In genomic region chr11:10326080-10326964, GRCh38 we compare ENCODE assay signal across 11 cellular contexts. TPM values are rescaled to one million over a fixed set of nuclear protein-coding genes. Genes with fewer than 3 reads are reported as not detected.
DNase-seq lines count a peak whose midpoint lies in the region; FAIRE-seq and TF ChIP-seq lines count a peak whose summit lies in the region.
"Had no signal": no experiment of that assay in that cellular context is flagged by ENCODE, and none has a peak within 500 bp of the region (broad histone marks: within the 10 kb centered on the region; RNA-seq: fewer than 3 reads in every experiment).

No MANE protein-coding gene starts in this region.

- no peak overlapping the region for H2AK5ac ChIP-seq in H1 (ENCODE audit: low read depth, low read length)
- H2AK5ac ChIP-seq in mesenchymal stem cell (ENCODE audit: low read length, severe bottlenecking) = peak overlapping the region; percentile 76

- H3K27me3 ChIP-seq in H1 (replicated peaks in 1 of 4; ENCODE audit: control insufficient read depth in 3 of 4, extremely low read depth in 1 of 4, insufficient read depth in 3 of 4, low read length in 3 of 4) (no peaks in the 10 kb centered on the region), mesenchymal stem cell (ENCODE audit: control insufficient read depth in 1 of 2, insufficient read depth in 1 of 2, low read length in 2 of 2) (no peaks in the 10 kb centered on the region), transverse colon (no peaks in the 10 kb centered on the region)
- H3K27me3 ChIP-seq: dorsolateral prefrontal cortex, spleen had no signal

- H3K9me3 ChIP-seq in H1 (ENCODE audit: insufficient read depth in 2 of 2, low read depth in 1 of 2, low read length in 1 of 2) (no peaks in the 10 kb centered on the region), mesenchymal stem cell (ENCODE audit: control insufficient read depth, low read length) (no peaks in the 10 kb centered on the region), transverse colon (no peaks in the 10 kb centered on the region)
- H3K9me3 ChIP-seq: spleen had no signal

- H3K23ac ChIP-seq in H1 (ENCODE audit: insufficient read length) = no peak overlapping the region
- H3K23ac ChIP-seq in mesenchymal stem cell (ENCODE audit: low read length in 2 of 2) = no peak overlapping the region

- H3K4me3 ChIP-seq in H1 (ENCODE audit: extremely low read depth in 1 of 4, insufficient read depth in 2 of 4, low read depth in 3 of 4, low read length in 4 of 4) (no peak overlapping the region), mesenchymal stem cell (ENCODE audit: insufficient read depth in 1 of 2, low read depth in 1 of 2, low read length in 2 of 2) (no peak overlapping the region), transverse colon (no peak overlapping the region)
- H3K4me3 ChIP-seq: dorsolateral prefrontal cortex, spleen had no signal

- H2BK5ac ChIP-seq in H1 (ENCODE audit: low read depth, low read length) (peak overlapping the region; percentile 37; the same call in 1 of the 2 replicates), mesenchymal stem cell (ENCODE audit: low read depth, low read length, poor library complexity, severe bottlenecking) (peak overlapping the region; percentile 20)

- H3K36me3 ChIP-seq in H1 (ENCODE audit: control insufficient read depth in 2 of 4, insufficient read depth in 4 of 4, low read length in 3 of 4) (no peaks in the 10 kb centered on the region), mesenchymal stem cell (ENCODE audit: control insufficient read depth in 1 of 2, insufficient read depth in 2 of 2, low read depth in 1 of 2, low read length in 2 of 2) (no peaks in the 10 kb centered on the region), transverse colon (no peaks in the 10 kb centered on the region)
- H3K36me3 ChIP-seq: spleen had no signal

- H3K14ac ChIP-seq in H1 (ENCODE audit: insufficient read length) (no peak overlapping the region), mesenchymal stem cell (ENCODE audit: low read length in 2 of 2) (peak overlapping the region in 1 of 2 experiments; percentile 83)

- TF ChIP-seq EP300 in H1 (IDR thresholded peaks at IDR 0.05; ENCODE audit: borderline replicate concordance in 1 of 2, low read depth in 2 of 2, low read length in 2 of 2) (no peak), transverse colon (IDR thresholded peaks at IDR 0.05; ENCODE audit: low read depth) (no peak)

- no peak overlapping the region for H3K56ac ChIP-seq in H1 (replicated peaks; ENCODE audit: insufficient read length, low read depth, low read length)

- H3K79me1 ChIP-seq in H1 (ENCODE audit: low read depth, low read length) (no peaks in the 10 kb centered on the region), mesenchymal stem cell (replicated peaks; ENCODE audit: low read length, poor library complexity, severe bottlenecking) (no peaks in the 10 kb centered on the region)

- peak overlapping the region; percentile 38 for H2BK120ac ChIP-seq in H1 (replicated peaks; ENCODE audit: low read depth, low read length)
- H2BK120ac ChIP-seq in mesenchymal stem cell (ENCODE audit: low read depth, low read length) = no peak overlapping the region

- H4K91ac ChIP-seq in H1 (replicated peaks; ENCODE audit: insufficient read length, low read length) (peak overlapping the region; percentile 11), mesenchymal stem cell (ENCODE audit: low read length) (peak overlapping the region; percentile 54)

- DNase-seq in M059J (ENCODE audit: low read depth) = peak; percentile 44
- no peak for DNase-seq in H1 (ENCODE audit: low read depth in 1 of 2, low spot score in 2 of 2)
- DNase-seq in mesenchymal stem cell = no peak
- peak; percentile 77 for DNase-seq in transverse colon
- DNase-seq in NOMO-1 treated with dmso at 0.1 percent for 144 hours (lab: John Stamatoyannopoulos, UW; ENCODE audit: unreplicated experiment) = no peak
- DNase-seq in activated CD4-positive, alpha-beta T cell treated with anti-CD3 and anti-CD28 coated beads, Interleukin-2, amount 50 U/mL, for 48 hours = no peak
- DNase-seq in DMS 273 (lab: John Stamatoyannopoulos, UW; ENCODE audit: unreplicated experiment) = no peak
- DNase-seq: activated T-cell treated with anti-CD3 and anti-CD28 coated beads, Interleukin-2, amount 50 U/mL, for 4 hours; dorsolateral prefrontal cortex; NCI-H524; spleen had no signal

- H3K4me1 ChIP-seq in H1 (replicated peaks in 1 of 4; ENCODE audit: control insufficient read depth in 3 of 4, insufficient read depth in 4 of 4, low read length in 3 of 4) (peaks cover 3 to 15% (median 8%) of the 10 kb centered on the region in 4 experiments; a peak in 5 of 7 replicates), mesenchymal stem cell (ENCODE audit: control insufficient read depth, insufficient read depth, low read depth, low read length) (peaks cover 8% of the 10 kb centered on the region), transverse colon (peaks cover 14 to 62% (median 39%) of the 10 kb centered on the region in 4 donors)

- no peak overlapping the region for H4K5ac ChIP-seq in H1 (ENCODE audit: insufficient read length, low read depth, low read length)

- H3K9ac ChIP-seq in H1 (replicated peaks in 1 of 4; ENCODE audit: extremely low read depth in 1 of 4, low read depth in 3 of 4, low read length in 3 of 4) (no peak overlapping the region), mesenchymal stem cell (ENCODE audit: low read length) (peak overlapping the region; percentile 88)

- H4K8ac ChIP-seq in H1 (ENCODE audit: extremely low read depth, insufficient read depth, low read length) = no peak overlapping the region
- H4K8ac ChIP-seq in mesenchymal stem cell (ENCODE audit: low read length) = no peak overlapping the region

- H2AFZ ChIP-seq in H1 (ENCODE audit: low read length) = no peak overlapping the region
- no peak overlapping the region for H2AFZ ChIP-seq in mesenchymal stem cell (ENCODE audit: low read depth, low read length)

- in situ Hi-C loops in transverse colon (cut with MboI; ENCODE audit: low pct_ligation_motif_present in 1 of 4, low pct_unique_long_range_greater_than_20kb in 1 of 4, low sequenced_read_pairs in 3 of 4) = loop anchor here in 1 of 4 donors (10.0 kb wide), 1 partner anchor 572 kb away; no protein-coding TSS in a partner anchor

- CTCF ChIA-PET in H1 (lab: Charles Lee; ENCODE audit: partially characterized antibody) = interaction anchor here (0.9 to 3.7 kb wide), 11 partner anchors 8 to 568 kb away, joined by 3 to 20 read pairs (median 3); no protein-coding TSS in a partner anchor

- WGBS in H1 (ENCODE audit: extremely low coverage in 1 of 2, insufficient coverage in 1 of 2, insufficient read length in 1 of 2, insufficient replicate concordance in 2 of 2, low coverage in 1 of 2, low lambda C conversion rate in 2 of 2, missing lambda C conversion rate in 1 of 2), 2 experiments = 82% methylated on average over 2 of the region's 2 CpGs; no CpG with 5 or more reads in 1 of the 2 experiments
- WGBS in mesenchymal stem cell = 78% methylated on average over 2 of the region's 2 CpGs
- WGBS in transverse colon (ENCODE audit: low coverage in 1 of 2), 2 donors = 31% methylated on average over 2 of the region's 2 CpGs; no CpG with 5 or more reads in 1 of the 2 donors

- FAIRE-seq in H1 (lab: Jason Lieb, UNC) = no peak

- no peak overlapping the region for H3K27ac ChIP-seq in H1 (ENCODE audit: low read depth, low read length)
- peak overlapping the region; percentile 22 for H3K27ac ChIP-seq in mesenchymal stem cell (ENCODE audit: low read length, poor library complexity, severe bottlenecking)
- H3K27ac ChIP-seq in transverse colon = peak overlapping the region; percentile 69 to 81 (median 74)
- H3K27ac ChIP-seq: spleen had no signal

- H2BK15ac ChIP-seq in H1 (ENCODE audit: low read length) (no peak overlapping the region; the same call in 1 of the 2 replicates), mesenchymal stem cell (ENCODE audit: low read depth, poor library complexity, severe bottlenecking) (peak overlapping the region; percentile 26)

- intact Hi-C loops in transverse colon (cut with DNase I; ENCODE audit: low total_unique reads) = no loop called here

- no peaks in the 10 kb centered on the region for H3K23me2 ChIP-seq in H1 (ENCODE audit: low read depth, low read length)

- TF ChIP-seq CTCF in H1 (IDR thresholded peaks at IDR 0.05; ENCODE audit: control extremely low read depth in 1 of 3, insufficient read depth in 1 of 3, low read depth in 1 of 3, low read length in 3 of 3) = no peak
- no peak for TF ChIP-seq CTCF in transverse colon (IDR thresholded peaks at IDR 0.05)

- H4K20me1 ChIP-seq in H1 (replicated peaks in 1 of 2; ENCODE audit: control insufficient read depth in 1 of 2, insufficient read depth in 2 of 2, low read length in 2 of 2) = no peaks in the 10 kb centered on the region

- H2BK12ac ChIP-seq in H1 (ENCODE audit: low read depth, low read length) (peak overlapping the region; percentile 54; the same call in 1 of the 2 replicates), mesenchymal stem cell (ENCODE audit: low read length in 2 of 2) (peak overlapping the region; percentile 93 to 98)

- POLR2A ChIA-PET in H1 (lab: Charles Lee; ENCODE audit: partially characterized antibody) = interaction anchor here (1.3 to 2.3 kb wide), 4 partner anchors 19 to 26 kb away, joined by 3 to 8 read pairs (median 6); partner anchors contain the start of gene ADM

- TF ChIP-seq POLR2A in H1 (IDR thresholded peaks at IDR 0.05; ENCODE audit: control extremely low read depth in 1 of 2, low read depth in 2 of 2, low read length in 2 of 2) (no peak), transverse colon (IDR thresholded peaks at IDR 0.05) (no peak)

- TF ChIP-seq RAD21 in H1 (IDR thresholded peaks at IDR 0.05 in 1 of 2, conservative IDR thresholded peaks at IDR 0.05 in 1 of 2; ENCODE audit: low read depth in 2 of 2, low read length in 2 of 2) = no peak

- H3K18ac ChIP-seq in H1 (ENCODE audit: extremely low read depth, low read length) = peak overlapping the region; percentile 29
- peak overlapping the region; percentile 89 to 96 for H3K18ac ChIP-seq in mesenchymal stem cell (ENCODE audit: low read depth in 1 of 2, low read length in 2 of 2)

- no peaks in the 10 kb centered on the region for H3K79me2 ChIP-seq in H1 (ENCODE audit: control insufficient read depth in 1 of 2, insufficient read depth in 2 of 2, low read length in 2 of 2)

- H3K4me2 ChIP-seq in H1 (ENCODE audit: insufficient read depth in 1 of 2, low read depth in 2 of 2, low read length in 2 of 2) (no peak overlapping the region), mesenchymal stem cell (ENCODE audit: low read length, poor library complexity, severe bottlenecking) (no peak overlapping the region)

- peak overlapping the region; percentile 82 for H2BK20ac ChIP-seq in H1 (ENCODE audit: low read length)

- peak overlapping the region; percentile 63 for H3K4ac ChIP-seq in H1 (replicated peaks; ENCODE audit: insufficient read length, low read depth, low read length)
- H3K4ac ChIP-seq in mesenchymal stem cell (ENCODE audit: low read depth in 1 of 2, low read length in 2 of 2) = peak overlapping the region in 1 of 2 experiments; percentile 41

RNA-seq across cellular contexts. Expression of gene ADM, which starts 21.4 kb away (rescaled TPM):
- 283 and 361 TPM in 2 replicates for total RNA-seq in M059J (2014; rRNA removed; shearing (Covaris generic))
- total RNA-seq in H1 (2021; fragmentation: NEBNext Ultra II Directional; extraction: Animal tissue kit (Norgen Biotek cat#: 25700)) = 92.2 and 94.1 TPM in 2 replicates
- polyA plus RNA-seq in H1 (2011; rRNA removed) = 95.6 and 169 TPM in 2 replicates
- polyA plus RNA-seq in H1 (2011; cell fraction: cytosol; rRNA removed) = 168 TPM
- polyA plus RNA-seq in H1 (2011; cell fraction: nucleus; rRNA removed) = 272 TPM
- 123 to 199 TPM (median 136 TPM) in 4 replicates for polyA plus RNA-seq in H1 (2012, experiment 1 of 2)
- 86.1 TPM for polyA plus RNA-seq in H1 (2012, experiment 2 of 2)
- 89.5 TPM for polyA plus RNA-seq in H1 (2013, experiment 1 of 2)
- polyA plus RNA-seq in H1 (2013, experiment 2 of 2) = 118 TPM
- polyA minus RNA-seq in H1 (2011; rRNA and poly(A)+ RNA removed) = 88.1 and 122 TPM in 2 replicates
- 66.8 TPM for polyA minus RNA-seq in H1 (2011; cell fraction: cytosol; rRNA and poly(A)+ RNA removed)
- polyA minus RNA-seq in H1 (2011; cell fraction: nucleus; rRNA and poly(A)+ RNA removed) = 175 TPM
- polyA plus RNA-seq in mesenchymal stem cell (2013, experiment 1 of 2) = 90.3 TPM
- polyA plus RNA-seq in mesenchymal stem cell (2013, experiment 2 of 2) = 87.3 TPM
- total RNA-seq in transverse colon = 100 to 1,000 TPM in 3 of 4 donors, 10 to 100 TPM in 1; 51.9 to 235 (median 157) TPM

RNA-seq across cellular contexts. Expression of gene SBF2, which starts 32.3 kb away (rescaled TPM):
- total RNA-seq in M059J (2014; rRNA removed; shearing (Covaris generic)) = 19.2 and 30.5 TPM in 2 replicates
- 50.5 and 54.1 TPM in 2 replicates for total RNA-seq in H1 (2021; fragmentation: NEBNext Ultra II Directional; extraction: Animal tissue kit (Norgen Biotek cat#: 25700))
- polyA plus RNA-seq in H1 (2011; rRNA removed) = 23.4 and 36.7 TPM in 2 replicates
- polyA plus RNA-seq in H1 (2011; cell fraction: cytosol; rRNA removed) = 37.3 TPM
- polyA plus RNA-seq in H1 (2011; cell fraction: nucleus; rRNA removed) = 36.1 TPM
- 33.3 to 38.8 TPM (median 37.1 TPM) in 4 replicates for polyA plus RNA-seq in H1 (2012, experiment 1 of 2)
- polyA plus RNA-seq in H1 (2012, experiment 2 of 2) = 3.4 TPM
- 15.9 TPM for polyA plus RNA-seq in H1 (2013, experiment 1 of 2)
- polyA plus RNA-seq in H1 (2013, experiment 2 of 2) = 18.9 TPM
- 116 and 173 TPM in 2 replicates for polyA minus RNA-seq in H1 (2011; rRNA and poly(A)+ RNA removed)
- 44.3 TPM for polyA minus RNA-seq in H1 (2011; cell fraction: cytosol; rRNA and poly(A)+ RNA removed)
- polyA minus RNA-seq in H1 (2011; cell fraction: nucleus; rRNA and poly(A)+ RNA removed) = 129 TPM
- 21.0 TPM for polyA plus RNA-seq in mesenchymal stem cell (2013, experiment 1 of 2)
- 20.2 TPM for polyA plus RNA-seq in mesenchymal stem cell (2013, experiment 2 of 2)
- 10 to 100 TPM; 46.4 to 71.0 (median 54.8) TPM for total RNA-seq in transverse colon

Comparison
In these comparisons a context has a peak if more than half of its experiments do, and no peak if none do; other contexts are left out.
1. DNase-seq: peak in M059J (single experiment) and transverse colon (single experiment); none in H1 (0 of 2), mesenchymal stem cell (single experiment), NOMO-1 treated with dmso at 0.1 percent for 144 hours (single experiment), activated CD4-positive, alpha-beta T cell treated with anti-CD3 and anti-CD28 coated beads, Interleukin-2, amount 50 U/mL, for 48 hours (0 of 2) and DMS 273 (single experiment).